23 cellular contexts compared by ENCODE assay signal in genomic region chr18:58060254-58060653, GRCh38. TPM values are rescaled to one million over a fixed set of nuclear protein-coding genes. Genes with fewer than 3 reads are reported as not detected.
DNase-seq lines count a peak whose midpoint lies in the region; ATAC-seq and TF ChIP-seq lines count a peak whose summit lies in the region.
"Had no signal": no experiment of that assay in that cellular context is flagged by ENCODE, and none has a peak within 500 bp of the region (broad histone marks: within the 10 kb centered on the region; RNA-seq: fewer than 3 reads in every experiment).

No MANE protein-coding gene starts in this region.

- DNase-seq in ELF-1 (ENCODE audit: low read depth, low spot score) (peak; percentile 14), NCI-H82 treated with DMSO at 0.1 percent for 48 hours (lab: John Stamatoyannopoulos, UW; ENCODE audit: unreplicated experiment) (peak; percentile 28), neural crest cell (ENCODE audit: low read depth, low spot score) (no peak), globus pallidus (ENCODE audit: low spot score) (no peak), amygdala (lab: John Stamatoyannopoulos, UW) (no peak), Peyer's patch (no peak)
- DNase-seq: AML-193; CD4-positive, alpha-beta T cell; CD8-positive, alpha-beta T cell; COR-L47; DMS 273 treated with DMSO at 0.1 percent for 48 hours; DMS153; DMS53; DMS79; DND-41; EL; GF-D8 had no signal

- TF ChIP-seq CTCF in neural crest cell (conservative IDR thresholded peaks at IDR 0.05) (no peak), Peyer's patch (IDR thresholded peaks at IDR 0.05) (no peak)

- peaks cover 27% of the 10 kb centered on the region for H3K4me1 Mint-ChIP-seq in neural crest cell

- no peak for TF ChIP-seq POLR2A in Peyer's patch (IDR thresholded peaks at IDR 0.05)

- ATAC-seq in esophagus mucosa, result peak; percentile 41
- ATAC-seq: A549; CD8-positive, alpha-beta T cell had no signal

- H3K27ac Mint-ChIP-seq in neural crest cell (ENCODE audit: unreplicated experiment), result peak overlapping the region; percentile 84
- H3K27ac Mint-ChIP-seq: B cell; CD4-positive, alpha-beta T cell; CD8-positive, alpha-beta T cell had no signal

- H3K9me3 ChIP-seq in Peyer's patch, result no peaks in the 10 kb centered on the region
- H3K9me3 ChIP-seq: A549 had no signal

- H3K36me3 ChIP-seq in Peyer's patch, result no peaks in the 10 kb centered on the region

- H3K4me3 ChIP-seq in Peyer's patch, result no peak overlapping the region
- H3K4me3 ChIP-seq: A549; BLaER1 treated with 17β-estradiol and CSF1 and Interleukin-3, amounts not matched to agents 10 nM and 100 nM had no signal

- H3K4me3 Mint-ChIP-seq in neural crest cell, result no peak overlapping the region
- H3K4me3 Mint-ChIP-seq: B cell; CD4-positive, alpha-beta T cell; CD8-positive, alpha-beta T cell had no signal

- no peaks in the 10 kb centered on the region for H3K4me1 ChIP-seq in Peyer's patch

- peaks cover 7% of the 10 kb centered on the region for H3K36me3 Mint-ChIP-seq in neural crest cell (ENCODE audit: low read depth)
- H3K36me3 Mint-ChIP-seq: CD8-positive, alpha-beta T cell had no signal

- H3K27me3 Mint-ChIP-seq in neural crest cell (ENCODE audit: low read depth), result no peaks in the 10 kb centered on the region
- H3K27me3 Mint-ChIP-seq: B cell had no signal

- no peak overlapping the region for H3K27ac ChIP-seq in Peyer's patch
- H3K27ac ChIP-seq: 22Rv1; A549; BLaER1 treated with 17β-estradiol and CSF1 and Interleukin-3, amounts not matched to agents 10 nM and 100 nM; C4-2B had no signal

- no peaks in the 10 kb centered on the region for H3K27me3 ChIP-seq in Peyer's patch
- H3K27me3 ChIP-seq: BLaER1 treated with 17β-estradiol and CSF1 and Interleukin-3, amounts not matched to agents 10 nM and 100 nM had no signal

- peaks cover 4% of the 10 kb centered on the region for H3K9me3 Mint-ChIP-seq in neural crest cell
- H3K9me3 Mint-ChIP-seq: CD4-positive, alpha-beta T cell; CD8-positive, alpha-beta T cell had no signal

RNA-seq across cellular contexts. Expression of gene NEDD4L, which starts 16.2 kb away (rescaled TPM):
- total RNA-seq in esophagus mucosa, result 16.2 TPM
- total RNA-seq in neural crest cell, result 37.3 and 41.4 TPM in 2 replicates
- total RNA-seq in Peyer's patch, result 100 to 1,000 TPM; 213 to 312 (median 277) TPM

Comparison
In these comparisons a context has a peak if more than half of its experiments do, and no peak if none do; other contexts are left out.
1. DNase-seq: peak in ELF-1 (single experiment) and NCI-H82 treated with DMSO at 0.1 percent for 48 hours (single experiment); none in neural crest cell (single experiment), globus pallidus (single experiment), amygdala (0 of 56) and Peyer's patch (0 of 3).